8 cellular contexts compared by ENCODE assay signal in genomic region chr17:42548070-42548837, GRCh38. TPM values are rescaled to one million over a fixed set of nuclear protein-coding genes. Genes with fewer than 3 reads are reported as not detected.
DNase-seq lines count a peak whose midpoint lies in the region; ATAC-seq, FAIRE-seq and TF ChIP-seq lines count a peak whose summit lies in the region.

No MANE protein-coding gene starts in this region.

- TF ChIP-seq CTCF in GM12874 (IDR thresholded peaks at IDR 0.05; ENCODE audit: insufficient read depth, low read depth, low read length), result 0 out of 2 replicates have a peak, but pooled peaks have one; percentile 39
- TF ChIP-seq CTCF in K562 (IDR thresholded peaks at IDR 0.05 in 2 of 3, conservative IDR thresholded peaks at IDR 0.05 in 1 of 3; ENCODE audit: insufficient read depth in 2 of 3, low read depth in 1 of 3, low read length in 3 of 3), result no peak
- peak; percentile 24 to 27 for TF ChIP-seq CTCF in left lung (IDR thresholded peaks at IDR 0.05)

- no peak for FAIRE-seq in K562 (lab: Jason Lieb, UNC)

- no peak overlapping the region; a peak in 1 of 4 replicates for H3K9ac ChIP-seq in K562 (ENCODE audit: insufficient read depth in 1 of 2, low read depth in 2 of 2, low read length in 2 of 2)

- no TSS peak for BruUV-seq in K562 (replicated peaks; lab: Mats Ljungman, UMichigan)

- intact Hi-C loops in K562 (cut with micrococcal nuclease) (no loop called here), left lung (cut with DNase I) (no loop called here)

- TF ChIP-seq EP300 in K562 (IDR thresholded peaks at IDR 0.05; ENCODE audit: low read length), result no peak

- CTCF ChIA-PET in K562 (lab: Yijun Ruan, JAX; ENCODE audit: low intra/inter-chr PET ratio), result no interaction called here

- H3K36me3 ChIP-seq in K562 (ENCODE audit: control insufficient read depth, insufficient read depth, low read length) (peaks cover 13% of the 10 kb centered on the region; the same call in 1 of the 3 replicates), left lung (peaks cover 0 to 18% of the 10 kb centered on the region in 2 donors)

- in situ Hi-C loops in K562 (cut with MboI), result no loop called here

- peak; percentile 66 for DNase-seq in T follicular helper cell (ENCODE audit: low read depth)
- DNase-seq in K562 (ENCODE audit: extremely low read depth in 1 of 4, low spot score in 3 of 4), result peak in 1 of 4 experiments; percentile 9
- peak; percentile 82 to 91 for DNase-seq in left lung
- DNase-seq in stimulated activated CD8-positive, alpha-beta memory T cell treated with anti-CD3 and anti-CD28 coated beads, Interleukin-15, amount 100 ng/mL, for 48 hours (ENCODE audit: low read depth in 2 of 2), result peak; percentile 70 to 75
- no peak for DNase-seq in RKO (ENCODE audit: low spot score)
- no peak for DNase-seq in cortex of kidney (lab: John Stamatoyannopoulos, UW)

- TF ChIP-seq POLR2A in K562 (conservative IDR thresholded peaks at IDR 0.05), result no peak

- POLR2A ChIA-PET in K562 (lab: Yijun Ruan, JAX), result interaction anchor here (0.5 to 0.9 kb wide), 3 partner anchors 23 to 739 kb away, joined by 3 read pairs; no protein-coding TSS in a partner anchor

- TF ChIP-seq RAD21 in K562 (CRISPR knock-in tag; conservative IDR thresholded peaks at IDR 0.05 in 1 of 2, IDR thresholded peaks at IDR 0.05 in 1 of 2), result no peak

- no peaks in the 10 kb centered on the region for H3K9me3 ChIP-seq in K562 (replicated peaks; ENCODE audit: control insufficient read depth, insufficient read depth, low read depth, low read length)
- H3K9me3 ChIP-seq in left lung, result no peaks in the 10 kb centered on the region

- H3K4me1 ChIP-seq in K562 (replicated peaks in 1 of 2; ENCODE audit: control insufficient read depth in 2 of 2, insufficient read depth in 2 of 2, low read length in 2 of 2) (peaks cover 5 to 36% of the 10 kb centered on the region in 2 experiments; a peak in 4 of 5 replicates), left lung (peaks cover 1 to 16% of the 10 kb centered on the region in 2 donors)

- no peak overlapping the region for H3K27ac ChIP-seq in K562 (ENCODE audit: extremely low read depth, low read depth, low read length)
- H3K27ac ChIP-seq in left lung, result no peak overlapping the region

- H3K27me3 ChIP-seq in K562 (ENCODE audit: control insufficient read depth in 2 of 2, insufficient read depth in 2 of 2, low read length in 2 of 2) (no peaks in the 10 kb centered on the region), left lung (peaks cover 0 to 20% of the 10 kb centered on the region in 2 donors)

- no peaks in the 10 kb centered on the region for H4K20me1 ChIP-seq in K562 (replicated peaks; ENCODE audit: control insufficient read depth, insufficient read depth, low read length)

- H3K9me1 ChIP-seq in K562 (ENCODE audit: control insufficient read depth, insufficient read depth, low read length), result no peaks in the 10 kb centered on the region

- H2AFZ ChIP-seq in K562 (ENCODE audit: low read depth, low read length), result no peak overlapping the region

- 98% methylated on average over 32 of the region's 74 CpGs for WGBS in K562 (ENCODE audit: insufficient coverage, low coverage, missing lambda C conversion rate)

- ATAC-seq in HG03520 (IDR thresholded peaks at IDR 0.05; ENCODE audit: unreplicated experiment) (peak; percentile 63), K562 (no peak), left lung (peak; percentile 96)

- H3K79me2 ChIP-seq in K562 (ENCODE audit: control insufficient read depth, insufficient read depth, low read length), result peaks cover 5% of the 10 kb centered on the region

- no peak overlapping the region for H3K4me2 ChIP-seq in K562 (ENCODE audit: insufficient read depth, low read length)

- no peak overlapping the region for H3K4me3 ChIP-seq in K562
- peak overlapping the region; percentile 28 to 33 for H3K4me3 ChIP-seq in left lung

RNA-seq across cellular contexts. Expression of gene HSD17B1, which starts 4.5 kb away (rescaled TPM):
- total RNA-seq in K562 (2011; cell fraction: chromatin; rRNA removed; ENCODE audit: low replicate concordance), result 3.9 and 8.6 TPM in 2 replicates
- 9.5 TPM in 2 replicates for total RNA-seq in K562 (2011; cell fraction: nucleolus; rRNA removed)
- total RNA-seq in K562 (2011; cell fraction: nucleoplasm; rRNA removed), result 5.4 and 5.5 TPM in 2 replicates
- total RNA-seq in K562 (2014; rRNA removed), result 21.1 and 25.0 TPM in 2 replicates
- total RNA-seq in K562 (2014; rRNA removed; fragmentation: Illumina TruSeq; extraction: Trizol), result 1.1 and 1.3 TPM in 2 replicates
- 6.7 and 7.1 TPM in 2 replicates for total RNA-seq in K562 (2015; rRNA removed; fragmentation: Illumina TruSeq; extraction: Trizol)
- total RNA-seq in K562 (2021), result 12.9 and 13.9 TPM in 2 replicates
- polyA plus RNA-seq in K562 (2011; rRNA removed), result 3.6 and 5.3 TPM in 2 replicates
- 6.4 and 18.6 TPM in 2 replicates for polyA plus RNA-seq in K562 (2011; cell fraction: cytosol; rRNA removed)
- polyA plus RNA-seq in K562 (2011; cell fraction: nucleus; rRNA removed), result 3.8 and 8.0 TPM in 2 replicates
- polyA plus RNA-seq in K562 (2012), result 10.9 and 13.0 TPM in 2 replicates
- 1.6 and 7.0 TPM in 2 replicates for polyA plus RNA-seq in K562 (2014; fragmentation: Illumina TruSeq; extraction: Trizol)
- under 1 TPM; 0.55 to 0.73 TPM for polyA plus RNA-seq in K562 (2014; fragmentation: Nextera tagmentation; extraction: Ambion mirVana)
- 17.0 and 17.3 TPM in 2 replicates for polyA plus RNA-seq in K562 (2014; rRNA removed)
- polyA minus RNA-seq in K562 (2011; rRNA and poly(A)+ RNA removed), result 0.66 and 0.84 TPM in 2 replicates
- 4.9 and 8.0 TPM in 2 replicates for polyA minus RNA-seq in K562 (2011; cell fraction: cytosol; rRNA and poly(A)+ RNA removed)
- polyA minus RNA-seq in K562 (2011; cell fraction: nucleus; rRNA and poly(A)+ RNA removed), result 2.3 and 2.7 TPM in 2 replicates
- 1 to 10 TPM; 1.2 to 1.7 TPM for total RNA-seq in left lung

RNA-seq across cellular contexts. Expression of gene NAGLU, which starts 12.2 kb away (rescaled TPM):
- 16.1 and 63.4 TPM in 2 replicates for total RNA-seq in K562 (2011; cell fraction: chromatin; rRNA removed; ENCODE audit: low replicate concordance)
- total RNA-seq in K562 (2011; cell fraction: nucleolus; rRNA removed), result 75.0 and 82.4 TPM in 2 replicates
- total RNA-seq in K562 (2011; cell fraction: nucleoplasm; rRNA removed), result 39.3 and 45.6 TPM in 2 replicates
- total RNA-seq in K562 (2014; rRNA removed), result 13.9 and 14.0 TPM in 2 replicates
- 2.6 and 3.6 TPM in 2 replicates for total RNA-seq in K562 (2014; rRNA removed; fragmentation: Illumina TruSeq; extraction: Trizol)
- total RNA-seq in K562 (2015; rRNA removed; fragmentation: Illumina TruSeq; extraction: Trizol), result 9.3 and 10.7 TPM in 2 replicates
- total RNA-seq in K562 (2021), result 18.0 and 21.5 TPM in 2 replicates
- polyA plus RNA-seq in K562 (2011; rRNA removed), result 8.5 and 8.6 TPM in 2 replicates
- 7.8 and 21.4 TPM in 2 replicates for polyA plus RNA-seq in K562 (2011; cell fraction: cytosol; rRNA removed)
- 29.1 and 66.7 TPM in 2 replicates for polyA plus RNA-seq in K562 (2011; cell fraction: nucleus; rRNA removed)
- polyA plus RNA-seq in K562 (2012), result 10.6 and 14.8 TPM in 2 replicates
- polyA plus RNA-seq in K562 (2014; fragmentation: Illumina TruSeq; extraction: Trizol), result 6.2 and 12.7 TPM in 2 replicates
- under 1 TPM; 0.04 to 0.21 TPM for polyA plus RNA-seq in K562 (2014; fragmentation: Nextera tagmentation; extraction: Ambion mirVana)
- 17.2 and 20.8 TPM in 2 replicates for polyA plus RNA-seq in K562 (2014; rRNA removed)
- polyA minus RNA-seq in K562 (2011; rRNA and poly(A)+ RNA removed), result 2.3 and 6.4 TPM in 2 replicates
- 3.2 and 8.1 TPM in 2 replicates for polyA minus RNA-seq in K562 (2011; cell fraction: cytosol; rRNA and poly(A)+ RNA removed)
- 17.4 and 22.3 TPM in 2 replicates for polyA minus RNA-seq in K562 (2011; cell fraction: nucleus; rRNA and poly(A)+ RNA removed)
- total RNA-seq in left lung, result 10 to 100 TPM; 41.5 to 56.2 TPM

RNA-seq across cellular contexts. Expression of gene COASY, which starts 13.7 kb away (rescaled TPM):
- total RNA-seq in K562 (2011; cell fraction: chromatin; rRNA removed; ENCODE audit: low replicate concordance), result 117 and 276 TPM in 2 replicates
- 148 and 164 TPM in 2 replicates for total RNA-seq in K562 (2011; cell fraction: nucleolus; rRNA removed)
- total RNA-seq in K562 (2011; cell fraction: nucleoplasm; rRNA removed), result 145 and 162 TPM in 2 replicates
- total RNA-seq in K562 (2014; rRNA removed) (43.5 and 62.9 TPM in 2 replicates), K562 (2014; rRNA removed; fragmentation: Illumina TruSeq; extraction: Trizol) (33.3 and 43.2 TPM in 2 replicates), K562 (2015; rRNA removed; fragmentation: Illumina TruSeq; extraction: Trizol) (25.4 and 32.0 TPM in 2 replicates), K562 (2021) (167 and 175 TPM in 2 replicates), left lung (100 to 1,000 TPM in 1 of 2 donors, 10 to 100 TPM in 1; 66.5 to 116 TPM)
- polyA plus RNA-seq in K562 (2011; rRNA removed) (38.7 and 58.6 TPM in 2 replicates), K562 (2014; fragmentation: Illumina TruSeq; extraction: Trizol) (99.8 and 139 TPM in 2 replicates), K562 (2014; fragmentation: Nextera tagmentation; extraction: Ambion mirVana) (10 to 100 TPM; 62.3 to 80.6 TPM), K562 (2014; rRNA removed) (80.5 and 95.2 TPM in 2 replicates)
- 34.8 and 93.5 TPM in 2 replicates for polyA plus RNA-seq in K562 (2011; cell fraction: cytosol; rRNA removed)
- 262 and 432 TPM in 2 replicates for polyA plus RNA-seq in K562 (2011; cell fraction: nucleus; rRNA removed)
- polyA plus RNA-seq in K562 (2012), result 137 and 160 TPM in 2 replicates
- polyA minus RNA-seq in K562 (2011; rRNA and poly(A)+ RNA removed), result 19.9 and 27.4 TPM in 2 replicates
- 39.1 and 51.2 TPM in 2 replicates for polyA minus RNA-seq in K562 (2011; cell fraction: cytosol; rRNA and poly(A)+ RNA removed)
- polyA minus RNA-seq in K562 (2011; cell fraction: nucleus; rRNA and poly(A)+ RNA removed), result 39.4 and 40.0 TPM in 2 replicates

RNA-seq across cellular contexts. Expression of gene MLX, which starts 18.6 kb away (rescaled TPM):
- total RNA-seq in K562 (2011; cell fraction: chromatin; rRNA removed; ENCODE audit: low replicate concordance), result 94.6 and 259 TPM in 2 replicates
- total RNA-seq in K562 (2011; cell fraction: nucleolus; rRNA removed), result 158 and 168 TPM in 2 replicates
- total RNA-seq in K562 (2011; cell fraction: nucleoplasm; rRNA removed), result 148 and 161 TPM in 2 replicates
- 42.9 and 51.6 TPM in 2 replicates for total RNA-seq in K562 (2014; rRNA removed)
- total RNA-seq in K562 (2014; rRNA removed; fragmentation: Illumina TruSeq; extraction: Trizol), result 41.2 and 45.4 TPM in 2 replicates
- total RNA-seq in K562 (2015; rRNA removed; fragmentation: Illumina TruSeq; extraction: Trizol), result 47.6 and 48.6 TPM in 2 replicates
- 50.0 and 55.1 TPM in 2 replicates for total RNA-seq in K562 (2021)
- 41.8 and 58.9 TPM in 2 replicates for polyA plus RNA-seq in K562 (2011; rRNA removed)
- 35.1 and 46.5 TPM in 2 replicates for polyA plus RNA-seq in K562 (2011; cell fraction: cytosol; rRNA removed)
- polyA plus RNA-seq in K562 (2011; cell fraction: nucleus; rRNA removed), result 76.8 and 145 TPM in 2 replicates
- polyA plus RNA-seq in K562 (2012), result 46.8 and 71.4 TPM in 2 replicates
- polyA plus RNA-seq in K562 (2014; fragmentation: Illumina TruSeq; extraction: Trizol), result 71.5 and 84.2 TPM in 2 replicates
- 100 to 1,000 TPM in 1 of 2 experiments, 10 to 100 TPM in 1; 82.7 to 100 TPM for polyA plus RNA-seq in K562 (2014; fragmentation: Nextera tagmentation; extraction: Ambion mirVana)
- 71.3 and 82.0 TPM in 2 replicates for polyA plus RNA-seq in K562 (2014; rRNA removed)
- polyA minus RNA-seq in K562 (2011; rRNA and poly(A)+ RNA removed), result 42.5 and 66.7 TPM in 2 replicates
- 16.9 and 28.1 TPM in 2 replicates for polyA minus RNA-seq in K562 (2011; cell fraction: cytosol; rRNA and poly(A)+ RNA removed)
- polyA minus RNA-seq in K562 (2011; cell fraction: nucleus; rRNA and poly(A)+ RNA removed), result 36.9 and 49.1 TPM in 2 replicates
- 10 to 100 TPM; 56.3 to 73.7 TPM for total RNA-seq in left lung

RNA-seq across cellular contexts. Expression of gene PSMC3IP, which starts 29.3 kb away (rescaled TPM):
- total RNA-seq in K562 (2011; cell fraction: chromatin; rRNA removed; ENCODE audit: low replicate concordance), result 63.5 and 83.8 TPM in 2 replicates
- total RNA-seq in K562 (2011; cell fraction: nucleolus; rRNA removed), result 39.0 and 45.4 TPM in 2 replicates
- total RNA-seq in K562 (2011; cell fraction: nucleoplasm; rRNA removed), result 59.4 and 78.8 TPM in 2 replicates
- 46.7 and 50.8 TPM in 2 replicates for total RNA-seq in K562 (2014; rRNA removed)
- 28.1 and 31.6 TPM in 2 replicates for total RNA-seq in K562 (2014; rRNA removed; fragmentation: Illumina TruSeq; extraction: Trizol)
- total RNA-seq in K562 (2015; rRNA removed; fragmentation: Illumina TruSeq; extraction: Trizol), result 26.2 and 27.9 TPM in 2 replicates
- 29.3 and 34.4 TPM in 2 replicates for total RNA-seq in K562 (2021)
- polyA plus RNA-seq in K562 (2011; rRNA removed), result 25.6 and 32.8 TPM in 2 replicates
- polyA plus RNA-seq in K562 (2011; cell fraction: cytosol; rRNA removed), result 11.3 and 14.9 TPM in 2 replicates
- 96.3 and 104 TPM in 2 replicates for polyA plus RNA-seq in K562 (2011; cell fraction: nucleus; rRNA removed)
- 33.2 and 36.0 TPM in 2 replicates for polyA plus RNA-seq in K562 (2012)
- 48.3 and 50.5 TPM in 2 replicates for polyA plus RNA-seq in K562 (2014; fragmentation: Illumina TruSeq; extraction: Trizol)
- 10 to 100 TPM; 13.8 to 16.0 TPM for polyA plus RNA-seq in K562 (2014; fragmentation: Nextera tagmentation; extraction: Ambion mirVana)
- polyA plus RNA-seq in K562 (2014; rRNA removed), result 64.0 and 65.6 TPM in 2 replicates
- polyA minus RNA-seq in K562 (2011; rRNA and poly(A)+ RNA removed), result 17.9 and 20.6 TPM in 2 replicates
- polyA minus RNA-seq in K562 (2011; cell fraction: cytosol; rRNA and poly(A)+ RNA removed), result 4.3 and 7.2 TPM in 2 replicates
- polyA minus RNA-seq in K562 (2011; cell fraction: nucleus; rRNA and poly(A)+ RNA removed), result 24.5 and 27.0 TPM in 2 replicates
- total RNA-seq in left lung, result 1 to 10 TPM; 6.5 to 7.7 TPM

Comparison
In these comparisons a context has a peak if more than half of its experiments do, and no peak if none do; other contexts are left out.
1. CTCF ChIP-seq: peak in GM12874 (single experiment) and left lung (2 of 2); none in K562 (0 of 3).
2. DNase-seq: peak in T follicular helper cell (single experiment), left lung (2 of 2) and stimulated activated CD8-positive, alpha-beta memory T cell treated with anti-CD3 and anti-CD28 coated beads, Interleukin-15, amount 100 ng/mL, for 48 hours (2 of 2); none in RKO (single experiment) and cortex of kidney (single experiment).